23 cellular contexts compared by ENCODE assay signal in the genomic region with DNA sequence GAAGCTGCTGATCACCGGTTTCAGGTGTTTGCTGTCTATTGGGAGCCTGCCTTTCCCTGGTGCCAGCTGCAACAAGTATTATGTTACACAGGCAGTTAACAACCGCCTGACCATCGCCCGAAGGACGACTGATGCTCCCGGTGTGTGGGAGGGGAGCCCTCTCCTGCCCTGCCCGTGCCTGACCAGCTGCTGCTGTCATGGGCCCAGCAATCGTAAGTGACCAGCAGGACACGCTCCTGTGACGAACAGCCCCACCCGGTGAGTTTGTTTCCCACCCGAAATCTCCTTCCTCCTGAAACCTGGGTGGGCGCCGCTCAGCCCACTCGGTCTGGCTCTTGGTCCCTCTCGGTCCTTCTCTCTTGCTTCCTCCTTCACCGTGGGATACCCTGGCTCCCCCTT. TPM values are rescaled to one million over a fixed set of nuclear protein-coding genes. Genes with fewer than 3 reads are reported as not detected.
A peak's percentile ranks its signal among the peaks of the same experiment; 100 is the strongest.
DNase-seq lines count a peak whose midpoint lies in the region; ATAC-seq and TF ChIP-seq lines count a peak whose summit lies in the region.
"Had no signal": no experiment of that assay in that cellular context is flagged by ENCODE, and none has a peak within 500 bp of the region (broad histone marks: within the 10 kb centered on the region; RNA-seq: fewer than 3 reads in every experiment).

No MANE protein-coding gene starts in this region.

- H3K9me3 ChIP-seq in right lobe of liver: no peaks in the 10 kb centered on the region
- H3K9me3 ChIP-seq: ascending aorta, left lung, ovary, sigmoid colon, upper lobe of right lung had no signal

- H3K4me3 ChIP-seq in right lobe of liver: peak overlapping the region in 2 of 3 donors; percentile 28 to 29
- H3K4me3 ChIP-seq: ascending aorta, left lung, ovary, sigmoid colon, upper lobe of right lung had no signal

- no peak for TF ChIP-seq CTCF in right lobe of liver (IDR thresholded peaks at IDR 0.05)

- no peaks in the 10 kb centered on the region for H3K9me3 Mint-ChIP-seq in activated T-helper 2 cell treated with anti-CD3 and anti-CD28 coated beads, Interferon-gamma antibody, Interleukin-2, Interleukin-4, amounts not matched to agents 10 μg/mL and 5 μg/mL and 100 μg/mL, durations not matched to agents 14 hours and 24 hours and 36 hours
- H3K9me3 Mint-ChIP-seq: activated CD4-positive, alpha-beta T cell treated with anti-CD3 and anti-CD28 coated beads, Interleukin-2, amount 10 ng/mL, durations not matched to agents 24 days and 14 days; CD8-positive, alpha-beta T cell; stimulated activated naive CD8-positive, alpha-beta T cell treated with anti-CD3 and anti-CD28 coated beads, Interleukin-15, Interleukin-2, amounts not matched to agents 100 ng/mL and 50 ng/mL, for 24 hours had no signal

- no peak overlapping the region for H3K27ac Mint-ChIP-seq in activated T-helper 2 cell treated with anti-CD3 and anti-CD28 coated beads, Interferon-gamma antibody, Interleukin-2, Interleukin-4, amounts not matched to agents 10 μg/mL and 5 μg/mL and 100 μg/mL, durations not matched to agents 14 hours and 24 hours and 36 hours
- H3K27ac Mint-ChIP-seq: activated CD4-positive, alpha-beta T cell treated with anti-CD3 and anti-CD28 coated beads, Interleukin-2, amount 10 ng/mL, durations not matched to agents 24 days and 14 days; CD8-positive, alpha-beta T cell; stimulated activated naive CD8-positive, alpha-beta T cell treated with anti-CD3 and anti-CD28 coated beads, Interleukin-15, Interleukin-2, amounts not matched to agents 100 ng/mL and 50 ng/mL, for 24 hours had no signal

- H3K36me3 ChIP-seq in right lobe of liver: no peaks in the 10 kb centered on the region
- H3K36me3 ChIP-seq: ascending aorta, left lung, ovary, sigmoid colon, upper lobe of right lung had no signal

- ATAC-seq in right lobe of liver: peak; percentile 57 to 66 (median 62)
- ATAC-seq: CD8-positive, alpha-beta T cell; esophagus mucosa; HCT116; left lung; upper lobe of right lung had no signal

- no peaks in the 10 kb centered on the region for H3K36me3 Mint-ChIP-seq in activated T-helper 2 cell treated with anti-CD3 and anti-CD28 coated beads, Interferon-gamma antibody, Interleukin-2, Interleukin-4, amounts not matched to agents 10 μg/mL and 5 μg/mL and 100 μg/mL, durations not matched to agents 14 hours and 24 hours and 36 hours (ENCODE audit: low read depth)
- H3K36me3 Mint-ChIP-seq: CD8-positive, alpha-beta T cell had no signal

- DNase-seq in COR-L47 (lab: John Stamatoyannopoulos, UW) (peak; percentile 69), NCI-H1105 (lab: John Stamatoyannopoulos, UW) (peak; percentile 31), NCI-H748 (lab: John Stamatoyannopoulos, UW; ENCODE audit: unreplicated experiment) (peak; percentile 85), right lobe of liver (peak in 1 of 3 donors; percentile 61), HT-29 (ENCODE audit: low spot score) (no peak), occipital lobe (lab: John Stamatoyannopoulos, UW) (no peak)
- DNase-seq in stimulated activated CD4-positive, alpha-beta T cell treated with anti-CD3 and anti-CD28 coated beads, Interleukin-4, amount 100 ng/mL, for 24 hours: no peak
- no peak for DNase-seq in activated T-helper 2 cell treated with anti-CD3 and anti-CD28 coated beads, Interferon-gamma antibody, Interleukin-2, Interleukin-4, amounts not matched to agents 10 μg/mL and 5 μg/mL and 100 μg/mL, durations not matched to agents 14 hours and 24 hours and 36 hours (ENCODE audit: low spot score)
- DNase-seq: activated CD4-positive, alpha-beta T cell treated with anti-CD3 and anti-CD28 coated beads, Interleukin-2, amount 10 ng/mL, durations not matched to agents 24 days and 14 days; activated naive CD4-positive, alpha-beta T cell; CD8-positive, alpha-beta T cell; cerebellar nuclear complex; effector CD4-positive, alpha-beta T cell; KBM-7; left lung; NCI-H524 treated with DMSO at 0.1 percent for 48 hours; ovary; sigmoid colon; upper lobe of right lung had no signal

- peaks cover 22% of the 10 kb centered on the region for H3K27me3 Mint-ChIP-seq in activated T-helper 2 cell treated with anti-CD3 and anti-CD28 coated beads, Interferon-gamma antibody, Interleukin-2, Interleukin-4, amounts not matched to agents 10 μg/mL and 5 μg/mL and 100 μg/mL, durations not matched to agents 14 hours and 24 hours and 36 hours (ENCODE audit: low read depth)

- H3K4me1 ChIP-seq in right lobe of liver: peaks cover 0 to 17% (median 3%) of the 10 kb centered on the region in 4 donors
- H3K4me1 ChIP-seq: ascending aorta, left lung, sigmoid colon, upper lobe of right lung had no signal

- no peaks in the 10 kb centered on the region for H3K4me1 Mint-ChIP-seq in activated T-helper 2 cell treated with anti-CD3 and anti-CD28 coated beads, Interferon-gamma antibody, Interleukin-2, Interleukin-4, amounts not matched to agents 10 μg/mL and 5 μg/mL and 100 μg/mL, durations not matched to agents 14 hours and 24 hours and 36 hours (ENCODE audit: low read depth)
- H3K4me1 Mint-ChIP-seq: activated CD4-positive, alpha-beta T cell treated with anti-CD3 and anti-CD28 coated beads, Interleukin-2, amount 10 ng/mL, durations not matched to agents 24 days and 14 days had no signal

- no peaks in the 10 kb centered on the region for H3K27me3 ChIP-seq in right lobe of liver

- WGBS in right lobe of liver (ENCODE audit: insufficient coverage, low coverage, low lambda C conversion rate, missing lambda C conversion rate): 24% methylated on average over 9 of the region's 17 CpGs

- intact Hi-C loops in right lobe of liver (cut with DNase I): no loop called here
- intact Hi-C loops in activated T-helper 2 cell treated with anti-CD3 and anti-CD28 coated beads, Interferon-gamma antibody, Interleukin-2, Interleukin-4, amounts not matched to agents 10 μg/mL and 5 μg/mL and 100 μg/mL, durations not matched to agents 14 hours and 24 hours and 36 hours (cut with micrococcal nuclease): no loop called here

- H3K4me3 Mint-ChIP-seq in activated T-helper 2 cell treated with anti-CD3 and anti-CD28 coated beads, Interferon-gamma antibody, Interleukin-2, Interleukin-4, amounts not matched to agents 10 μg/mL and 5 μg/mL and 100 μg/mL, durations not matched to agents 14 hours and 24 hours and 36 hours (ENCODE audit: low read depth): no peak overlapping the region
- H3K4me3 Mint-ChIP-seq: activated CD4-positive, alpha-beta T cell treated with anti-CD3 and anti-CD28 coated beads, Interleukin-2, amount 10 ng/mL, durations not matched to agents 24 days and 14 days; CD8-positive, alpha-beta T cell; stimulated activated naive CD8-positive, alpha-beta T cell treated with anti-CD3 and anti-CD28 coated beads, Interleukin-15, Interleukin-2, amounts not matched to agents 100 ng/mL and 50 ng/mL, for 24 hours had no signal

- peak overlapping the region; percentile 53 to 76 (median 57) for H3K27ac ChIP-seq in right lobe of liver
- H3K27ac ChIP-seq: ascending aorta, left lung, ovary, sigmoid colon, upper lobe of right lung had no signal

- TF ChIP-seq POLR2A in right lobe of liver (IDR thresholded peaks at IDR 0.05): no peak

RNA-seq across cellular contexts. Expression of a gene that starts 17.9 kb away (rescaled TPM):
- total RNA-seq in right lobe of liver (10 to 100 TPM; 25.0 to 48.0 (median 39.3) TPM), occipital lobe (42.7 TPM)
- 90.1 and 116 TPM in 2 replicates for total RNA-seq in HT-29 (2014; rRNA removed; shearing (Covaris generic))
- total RNA-seq in activated T-helper 2 cell treated with anti-CD3 and anti-CD28 coated beads, Interferon-gamma antibody, Interleukin-2, Interleukin-4, amounts not matched to agents 10 μg/mL and 5 μg/mL and 100 μg/mL, durations not matched to agents 14 hours and 24 hours and 36 hours: 264 and 265 TPM in 2 replicates

RNA-seq across cellular contexts. Expression of a gene that starts 35.7 kb away (rescaled TPM):
- total RNA-seq in right lobe of liver: not detected
- not detected in 2 replicates for total RNA-seq in HT-29 (2014; rRNA removed; shearing (Covaris generic))
- not detected for total RNA-seq in occipital lobe
- total RNA-seq in activated T-helper 2 cell treated with anti-CD3 and anti-CD28 coated beads, Interferon-gamma antibody, Interleukin-2, Interleukin-4, amounts not matched to agents 10 μg/mL and 5 μg/mL and 100 μg/mL, durations not matched to agents 14 hours and 24 hours and 36 hours: not detected in 2 replicates
- total RNA-seq: activated CD4-positive, alpha-beta T cell treated with anti-CD3 and anti-CD28 coated beads, Interleukin-2, amount 10 ng/mL, durations not matched to agents 24 days and 14 days; CD8-positive, alpha-beta T cell; esophagus mucosa had no signal

RNA-seq across cellular contexts. Expression of a gene that starts 41.9 kb away (rescaled TPM):
- total RNA-seq in right lobe of liver (1 to 10 TPM; 5.4 to 7.6 (median 5.8) TPM), occipital lobe (5.8 TPM)
- 8.2 and 14.1 TPM in 2 replicates for total RNA-seq in HT-29 (2014; rRNA removed; shearing (Covaris generic))
- 0.21 and 0.32 TPM in 2 replicates for total RNA-seq in activated T-helper 2 cell treated with anti-CD3 and anti-CD28 coated beads, Interferon-gamma antibody, Interleukin-2, Interleukin-4, amounts not matched to agents 10 μg/mL and 5 μg/mL and 100 μg/mL, durations not matched to agents 14 hours and 24 hours and 36 hours

RNA-seq across cellular contexts. Expression of a gene that starts 51.1 kb away (rescaled TPM):
- total RNA-seq in right lobe of liver (1 to 10 TPM in 1 of 6 experiments, under 1 TPM in 4, not detected in 1; 0.39 to 1.1 (median 0.81) TPM), occipital lobe (not detected)
- total RNA-seq in HT-29 (2014; rRNA removed; shearing (Covaris generic)): not detected in 2 replicates
- not detected in 2 replicates for total RNA-seq in activated T-helper 2 cell treated with anti-CD3 and anti-CD28 coated beads, Interferon-gamma antibody, Interleukin-2, Interleukin-4, amounts not matched to agents 10 μg/mL and 5 μg/mL and 100 μg/mL, durations not matched to agents 14 hours and 24 hours and 36 hours
- total RNA-seq: activated CD4-positive, alpha-beta T cell treated with anti-CD3 and anti-CD28 coated beads, Interleukin-2, amount 10 ng/mL, durations not matched to agents 24 days and 14 days; CD8-positive, alpha-beta T cell had no signal

Comparison
In these comparisons a context has a peak if more than half of its experiments do, and no peak if none do; other contexts are left out.
1. DNase-seq: peak in COR-L47 (single experiment), NCI-H1105 (single experiment) and NCI-H748 (single experiment); none in HT-29 (single experiment), stimulated activated CD4-positive, alpha-beta T cell treated with anti-CD3 and anti-CD28 coated beads, Interleukin-4, amount 100 ng/mL, for 24 hours (single experiment), occipital lobe (single experiment) and activated T-helper 2 cell treated with anti-CD3 and anti-CD28 coated beads, Interferon-gamma antibody, Interleukin-2, Interleukin-4, amounts not matched to agents 10 μg/mL and 5 μg/mL and 100 μg/mL, durations not matched to agents 14 hours and 24 hours and 36 hours (single experiment).